ENCODE assay signal across 8 cellular contexts in the genomic region with DNA sequence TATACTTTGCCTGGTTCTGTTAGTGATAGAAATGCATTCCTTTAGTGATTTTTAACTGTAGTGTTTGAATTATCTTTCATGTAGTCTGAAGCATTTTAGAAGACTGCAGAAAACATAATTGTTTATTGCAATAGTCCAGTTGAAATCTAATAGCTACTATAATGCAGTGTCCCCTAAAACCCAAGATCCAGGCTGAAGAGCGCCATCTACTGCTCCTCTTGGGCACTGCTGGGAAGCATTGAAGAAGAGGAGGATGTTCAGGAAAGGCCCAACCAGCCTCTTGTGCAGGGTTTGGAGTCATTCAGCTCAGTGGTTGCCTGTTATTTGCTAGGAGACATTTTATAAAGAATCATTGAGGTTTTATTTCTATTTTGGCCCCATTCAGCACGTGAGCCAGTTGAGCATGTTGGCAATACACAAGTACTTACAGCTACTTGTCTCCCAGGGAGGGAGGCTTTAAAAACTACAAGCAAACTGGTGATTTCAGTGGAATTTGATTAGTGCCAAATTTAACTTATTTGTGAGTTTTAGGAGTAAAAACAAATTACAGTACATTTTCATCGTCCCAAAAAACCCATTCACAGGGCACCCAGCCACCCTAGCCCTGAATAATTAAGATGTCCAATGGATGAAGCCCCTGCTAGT.
A peak's percentile ranks its signal among the peaks of the same experiment; 100 is the strongest.
DNase-seq lines count a peak whose midpoint lies in the region; ATAC-seq and TF ChIP-seq lines count a peak whose summit lies in the region.

No MANE protein-coding gene starts in this region.

- peak; percentile 99 for TF ChIP-seq CTCF in SK-N-SH (IDR thresholded peaks at IDR 0.05)
- TF ChIP-seq CTCF in glutamatergic neuron (IDR thresholded peaks at IDR 0.05; ENCODE audit: partially characterized antibody, unreplicated experiment) = peak; percentile 93
- peak; percentile 95 for TF ChIP-seq CTCF in progenitor cell of endocrine pancreas (IDR thresholded peaks at IDR 0.05; ENCODE audit: unreplicated experiment)

- H3K9me3 Mint-ChIP-seq in activated naive CD4-positive, alpha-beta T cell treated with anti-CD3 and anti-CD28 coated beads, Interleukin-2, amount 50 U/mL, for 24 hours = no peaks in the 10 kb centered on the region
- H3K9me3 Mint-ChIP-seq in glutamatergic neuron (ENCODE audit: unreplicated experiment) (no peaks in the 10 kb centered on the region), progenitor cell of endocrine pancreas (ENCODE audit: low read depth) (no peaks in the 10 kb centered on the region)

- H3K27ac ChIP-seq in Karpas-422 (ENCODE audit: low read length) (no peak overlapping the region), SK-N-SH (ENCODE audit: low read depth in 2 of 2, low read length in 1 of 2) (peak overlapping the region in 1 of 2 experiments; percentile 69; a peak in 2 of 4 replicates)

- H3K27me3 ChIP-seq in Karpas-422 (ENCODE audit: low read length) (no peaks in the 10 kb centered on the region), SK-N-SH (ENCODE audit: insufficient read depth) (no peaks in the 10 kb centered on the region)

- no peak overlapping the region for H2AFZ ChIP-seq in Karpas-422 (ENCODE audit: low read length)
- no peak overlapping the region for H2AFZ ChIP-seq in SK-N-SH (ENCODE audit: low read depth)

- no peak for TF ChIP-seq EP300 in SK-N-SH (IDR thresholded peaks at IDR 0.05; ENCODE audit: borderline replicate concordance in 1 of 2, low read depth in 1 of 2, low read length in 1 of 2)

- ATAC-seq in HG03280 (IDR thresholded peaks at IDR 0.05; ENCODE audit: unreplicated experiment) (no peak), GM19395 (IDR thresholded peaks at IDR 0.05; ENCODE audit: unreplicated experiment) (no peak)

- TF ChIP-seq RAD21 in SK-N-SH (IDR thresholded peaks at IDR 0.05; ENCODE audit: low read length) = peak; percentile 91

- H3K9me2 ChIP-seq in Karpas-422 (replicated peaks; ENCODE audit: insufficient read depth, low read length) = no peaks in the 10 kb centered on the region
- no peaks in the 10 kb centered on the region for H3K9me2 ChIP-seq in SK-N-SH

- peaks cover 10% of the 10 kb centered on the region for H3F3A ChIP-seq in SK-N-SH (replicated peaks; ENCODE audit: insufficient read depth)

- CTCF ChIA-PET in SK-N-SH (lab: Yijun Ruan, JAX) = interaction anchor here (0.6 to 6.1 kb wide), 99 partner anchors 9 to 451 kb away, joined by 3 to 64 read pairs (median 4); a partner anchor contains a TSS

- H3K36me3 Mint-ChIP-seq in activated naive CD4-positive, alpha-beta T cell treated with anti-CD3 and anti-CD28 coated beads, Interleukin-2, amount 50 U/mL, for 24 hours = peaks cover 4% of the 10 kb centered on the region
- H3K36me3 Mint-ChIP-seq in glutamatergic neuron (ENCODE audit: unreplicated experiment) = no peaks in the 10 kb centered on the region
- peaks cover 10% of the 10 kb centered on the region for H3K36me3 Mint-ChIP-seq in progenitor cell of endocrine pancreas (ENCODE audit: insufficient read depth)

- POLR2A ChIA-PET in SK-N-SH (lab: Yijun Ruan, JAX) = interaction anchor here (1.5 kb wide), 1 partner anchor 167 kb away, joined by 3 read pairs; a partner anchor contains a TSS

- H3K4me1 Mint-ChIP-seq in activated naive CD4-positive, alpha-beta T cell treated with anti-CD3 and anti-CD28 coated beads, Interleukin-2, amount 50 U/mL, for 24 hours = peaks cover 9% of the 10 kb centered on the region
- H3K4me1 Mint-ChIP-seq in glutamatergic neuron (ENCODE audit: low read depth, unreplicated experiment) (peaks cover 10% of the 10 kb centered on the region), progenitor cell of endocrine pancreas (ENCODE audit: low read depth) (peaks cover 8% of the 10 kb centered on the region)

- no peaks in the 10 kb centered on the region for H3K36me3 ChIP-seq in Karpas-422 (ENCODE audit: insufficient read depth, low read length)
- peaks cover 17 to 42% of the 10 kb centered on the region in 2 experiments for H3K36me3 ChIP-seq in SK-N-SH (replicated peaks in 1 of 2; ENCODE audit: control insufficient read depth in 1 of 2, insufficient read depth in 2 of 2, low read length in 1 of 2)

- H3K4me3 ChIP-seq in Karpas-422 (ENCODE audit: low read length) (no peak overlapping the region), SK-N-SH (ENCODE audit: low read depth in 2 of 2, low read length in 1 of 2) (no peak overlapping the region)

- no peaks in the 10 kb centered on the region for H3K27me3 Mint-ChIP-seq in activated naive CD4-positive, alpha-beta T cell treated with anti-CD3 and anti-CD28 coated beads, Interleukin-2, amount 50 U/mL, for 24 hours
- H3K27me3 Mint-ChIP-seq in glutamatergic neuron (ENCODE audit: unreplicated experiment) (no peaks in the 10 kb centered on the region), progenitor cell of endocrine pancreas (no peaks in the 10 kb centered on the region)

- H3K79me2 ChIP-seq in Karpas-422 (ENCODE audit: low read length) = no peaks in the 10 kb centered on the region
- H3K79me2 ChIP-seq in SK-N-SH (ENCODE audit: insufficient read depth) = no peaks in the 10 kb centered on the region

- no peak overlapping the region for H3K4me3 Mint-ChIP-seq in activated naive CD4-positive, alpha-beta T cell treated with anti-CD3 and anti-CD28 coated beads, Interleukin-2, amount 50 U/mL, for 24 hours
- H3K4me3 Mint-ChIP-seq in glutamatergic neuron (ENCODE audit: unreplicated experiment) (no peak overlapping the region), progenitor cell of endocrine pancreas (ENCODE audit: low read depth) (no peak overlapping the region)

- H3K4me1 ChIP-seq in Karpas-422 (ENCODE audit: low read length) (peaks cover 26% of the 10 kb centered on the region), SK-N-SH (ENCODE audit: control insufficient read depth in 1 of 2, insufficient read depth in 2 of 2, low read depth in 1 of 2, low read length in 1 of 2) (peaks cover 14 to 34% of the 10 kb centered on the region in 2 experiments)

- H3K27ac Mint-ChIP-seq in activated naive CD4-positive, alpha-beta T cell treated with anti-CD3 and anti-CD28 coated beads, Interleukin-2, amount 50 U/mL, for 24 hours = peak overlapping the region; percentile 14
- no peak overlapping the region for H3K27ac Mint-ChIP-seq in glutamatergic neuron (ENCODE audit: unreplicated experiment)
- H3K27ac Mint-ChIP-seq in progenitor cell of endocrine pancreas = no peak overlapping the region

- H4K20me1 ChIP-seq in Karpas-422 (ENCODE audit: insufficient read depth, low read depth, low read length) (peaks cover 23% of the 10 kb centered on the region), SK-N-SH (ENCODE audit: insufficient read depth) (no peaks in the 10 kb centered on the region)

- DNase-seq in DMS53 (lab: John Stamatoyannopoulos, UW) (peak; percentile 52), Karpas-422 (peak; percentile 87), SK-N-SH (peak; percentile 63), glutamatergic neuron (peak; percentile 81), progenitor cell of endocrine pancreas (ENCODE audit: low spot score, unreplicated experiment) (peak; percentile 50)

- 41% methylated on average over 3 of the region's 3 CpGs for WGBS in SK-N-SH (ENCODE audit: low lambda C conversion rate)

- H3K9ac ChIP-seq in Karpas-422 (ENCODE audit: low read length) = no peak overlapping the region
- no peak overlapping the region for H3K9ac ChIP-seq in SK-N-SH

- H3K4me2 ChIP-seq in Karpas-422 (ENCODE audit: low read depth, low read length, poor library complexity, severe bottlenecking) (no peak overlapping the region), SK-N-SH (no peak overlapping the region)

- H3K9me3 ChIP-seq in Karpas-422 (ENCODE audit: low read length) (no peaks in the 10 kb centered on the region), SK-N-SH (no peaks in the 10 kb centered on the region)

TF ChIP-seq in SK-N-SH, 30 proteins besides CTCF, POLR2A, EP300 and RAD21:
- TF ChIP-seq, protein P1, sequence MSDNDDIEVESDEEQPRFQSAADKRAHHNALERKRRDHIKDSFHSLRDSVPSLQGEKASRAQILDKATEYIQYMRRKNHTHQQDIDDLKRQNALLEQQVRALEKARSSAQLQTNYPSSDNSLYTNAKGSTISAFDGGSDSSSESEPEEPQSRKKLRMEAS (IDR thresholded peaks at IDR 0.05; ENCODE audit: low read depth) = no peak
- peak; percentile 78 for TF ChIP-seq SMC3 (IDR thresholded peaks at IDR 0.05; ENCODE audit: low read depth, low read length)
TF ChIP-seq in SK-N-SH: peak in this region for 1.
